ENCODE assay signal across 19 cellular contexts in genomic region chr11:125948278-125949051, GRCh38. TPM values are rescaled to one million over a fixed set of nuclear protein-coding genes. Genes with fewer than 3 reads are reported as not detected.
DNase-seq lines count a peak whose midpoint lies in the region; ATAC-seq and TF ChIP-seq lines count a peak whose summit lies in the region.
"Had no signal": no experiment of that assay in that cellular context is flagged by ENCODE, and none has a peak within 500 bp of the region (broad histone marks: within the 10 kb centered on the region; RNA-seq: fewer than 3 reads in every experiment).

No MANE protein-coding gene starts in this region.

- 81 to 89% methylated on average over 7 to 9 of the region's 23 CpGs for WGBS in gastroesophageal sphincter (ENCODE audit: low coverage in 1 of 2), 2 donors
- no CpG with 5 or more reads among the region's 23 CpGs for WGBS in trophoblast cell (ENCODE audit: extremely low coverage, insufficient coverage, insufficient read length)

- no peak overlapping the region for H3K18ac ChIP-seq in trophoblast cell (ENCODE audit: low read length)

- H4K12ac ChIP-seq in trophoblast cell (ENCODE audit: low read depth, low read length), result no peak overlapping the region

- H4K8ac ChIP-seq in trophoblast cell (ENCODE audit: low read depth, low read length), result no peak overlapping the region

- no peak overlapping the region for H2AFZ ChIP-seq in trophoblast cell (ENCODE audit: insufficient read depth, low read length, poor library complexity)

- H3K27ac ChIP-seq in BLaER1 treated with 17β-estradiol and CSF1 and Interleukin-3, amounts not matched to agents 10 nM and 100 nM, result no peak overlapping the region
- H3K27ac ChIP-seq in HEK293 (ENCODE audit: extremely low read depth, low read depth, low read length) (no peak overlapping the region), gastroesophageal sphincter (no peak overlapping the region), trophoblast cell (ENCODE audit: low read depth, low read length) (no peak overlapping the region), RWPE1 (no peak overlapping the region)
- H3K27ac ChIP-seq: SJCRH30 had no signal

- POLR2A ChIA-PET in HEK293 (lab: Yijun Ruan, JAX), result no interaction called here
- POLR2A ChIA-PET in RWPE1 (lab: Yijun Ruan, JAX; ENCODE audit: low non-redundant PET), result no interaction called here

- H2AK5ac ChIP-seq in trophoblast cell (ENCODE audit: low read length), result no peak overlapping the region

- TF ChIP-seq CTCF in HEK293 (tag by site-specific recombination; IDR thresholded peaks at IDR 0.05) (no peak), gastroesophageal sphincter (IDR thresholded peaks at IDR 0.05) (no peak), RWPE1 (conservative IDR thresholded peaks at IDR 0.05; ENCODE audit: low read depth) (no peak)

- no peak overlapping the region for H4K91ac ChIP-seq in trophoblast cell (ENCODE audit: low read depth, low read length)

- no peak for TF ChIP-seq EP300 in gastroesophageal sphincter (IDR thresholded peaks at IDR 0.05)

- H3K27me3 ChIP-seq in BLaER1 treated with 17β-estradiol and CSF1 and Interleukin-3, amounts not matched to agents 10 nM and 100 nM, result no peaks in the 10 kb centered on the region
- H3K27me3 ChIP-seq in gastroesophageal sphincter (no peaks in the 10 kb centered on the region), trophoblast cell (ENCODE audit: insufficient read depth, low read length) (no peaks in the 10 kb centered on the region)
- H3K27me3 ChIP-seq: SJCRH30 had no signal

- peak overlapping the region in 8 of 11 experiments; percentile 57 to 97 (median 82); a peak in 15 of 22 replicates for H3K4me2 ChIP-seq in BLaER1 treated with 17β-estradiol and CSF1 and Interleukin-3, amounts not matched to agents 10 nM and 100 nM
- H3K4me2 ChIP-seq in trophoblast cell (ENCODE audit: low read length), result no peak overlapping the region

- no peak overlapping the region for H3K4ac ChIP-seq in trophoblast cell (ENCODE audit: low read depth, low read length)

- H4K20me1 ChIP-seq in BLaER1 treated with 17β-estradiol and CSF1 and Interleukin-3, amounts not matched to agents 10 nM and 100 nM, result no peaks in the 10 kb centered on the region; a peak in 1 of 22 replicates

- peaks cover 6% of the 10 kb centered on the region for H3K79me1 ChIP-seq in trophoblast cell (ENCODE audit: low read length)

- DNase-seq in trophoblast cell (no peak), T1000 (lab: John Stamatoyannopoulos, UW) (no peak), RWPE1 (ENCODE audit: low spot score) (no peak), SHP77 treated with DMSO at 0.1 percent for 48 hours (lab: John Stamatoyannopoulos, UW) (no peak)
- DNase-seq: CD4-positive, alpha-beta memory T cell; DND-41; H9; KBM-7; NCI-H1105 treated with DMSO at 0.1 percent for 48 hours; NCI-H2029 treated with DMSO at 0.1 percent for 48 hours; NCI-H226; NCI-H510A treated with DMSO at 0.1 percent for 48 hours; NCI-H748 treated with DMSO at 0.1 percent for 48 hours; SJCRH30 had no signal

- H3K36me3 ChIP-seq in BLaER1 treated with 17β-estradiol and CSF1 and Interleukin-3, amounts not matched to agents 10 nM and 100 nM, result no peaks in the 10 kb centered on the region
- H3K36me3 ChIP-seq in HEK293 (ENCODE audit: control insufficient read depth in 2 of 2, insufficient read depth in 1 of 2, low read length in 2 of 2) (no peaks in the 10 kb centered on the region), gastroesophageal sphincter (no peaks in the 10 kb centered on the region), trophoblast cell (ENCODE audit: control insufficient read depth in 1 of 2, insufficient read depth in 2 of 2, low read length in 2 of 2) (peaks cover 16% of the 10 kb centered on the region in 2 experiments)
- H3K36me3 ChIP-seq: SJCRH30 had no signal

- H2BK5ac ChIP-seq in trophoblast cell (ENCODE audit: low read depth, low read length, poor library complexity), result no peak overlapping the region

- H2BK12ac ChIP-seq in trophoblast cell (ENCODE audit: low read length), result peak overlapping the region; percentile 9

- TF ChIP-seq POLR2A in gastroesophageal sphincter (IDR thresholded peaks at IDR 0.05), result no peak

- CTCF ChIA-PET in HEK293 (lab: Yijun Ruan, JAX) (no interaction called here), RWPE1 (lab: Yijun Ruan, JAX) (no interaction called here)

- no peak overlapping the region for H2BK120ac ChIP-seq in trophoblast cell (ENCODE audit: insufficient read depth, low read length, poor library complexity)

- no peak overlapping the region for H3K4me3 ChIP-seq in BLaER1 treated with 17β-estradiol and CSF1 and Interleukin-3, amounts not matched to agents 10 nM and 100 nM
- H3K4me3 ChIP-seq in HEK293 (ENCODE audit: low read depth, low read length) (no peak overlapping the region), gastroesophageal sphincter (no peak overlapping the region), trophoblast cell (ENCODE audit: low read depth, low read length) (no peak overlapping the region)
- H3K4me3 ChIP-seq: SJCRH30 had no signal

- H3K4me1 ChIP-seq in BLaER1 treated with 17β-estradiol and CSF1 and Interleukin-3, amounts not matched to agents 10 nM and 100 nM, result peaks cover 0 to 43% (median 30%) of the 10 kb centered on the region in 10 experiments; a peak in 18 of 20 replicates
- H3K4me1 ChIP-seq in HEK293 (ENCODE audit: control insufficient read depth, insufficient read depth, low read length) (no peaks in the 10 kb centered on the region), gastroesophageal sphincter (peaks cover 0 to 31% (median 20%) of the 10 kb centered on the region in 3 donors), trophoblast cell (ENCODE audit: control insufficient read depth in 1 of 2, insufficient read depth in 2 of 2, low read length in 2 of 2) (peaks cover 11 to 17% of the 10 kb centered on the region in 2 experiments)
- H3K4me1 ChIP-seq: SJCRH30 had no signal

- H3K9me3 ChIP-seq in BLaER1 treated with 17β-estradiol and CSF1 and Interleukin-3, amounts not matched to agents 10 nM and 100 nM (replicated peaks in 1 of 11), result no peaks in the 10 kb centered on the region
- H3K9me3 ChIP-seq in HEK293 (ENCODE audit: control insufficient read depth, insufficient read depth, low read depth, low read length), result no peaks in the 10 kb centered on the region
- no peaks in the 10 kb centered on the region for H3K9me3 ChIP-seq in gastroesophageal sphincter
- H3K9me3 ChIP-seq in trophoblast cell (ENCODE audit: insufficient read depth, low read depth, low read length), result peaks cover 2% of the 10 kb centered on the region
- H3K9me3 ChIP-seq: SJCRH30 had no signal

- H3K23ac ChIP-seq in trophoblast cell (ENCODE audit: low read length), result no peak overlapping the region

- H3K14ac ChIP-seq in trophoblast cell (ENCODE audit: low read length), result no peak overlapping the region

- no peak overlapping the region for H3K9ac ChIP-seq in BLaER1 treated with 17β-estradiol and CSF1 and Interleukin-3, amounts not matched to agents 10 nM and 100 nM
- H3K9ac ChIP-seq in trophoblast cell (ENCODE audit: low read length), result no peak overlapping the region

- H3K79me2 ChIP-seq in trophoblast cell (ENCODE audit: control insufficient read depth, insufficient read depth, low read length, poor library complexity), result no peaks in the 10 kb centered on the region

- peak; percentile 17 for ATAC-seq in gastroesophageal sphincter

TF ChIP-seq in HEK293, 187 proteins besides CTCF, POLR2A, EP300 and RAD21:
- TF ChIP-seq ZNF501 (tag by site-specific recombination; IDR thresholded peaks at IDR 0.05) (no peak), YY2 (tag by site-specific recombination; IDR thresholded peaks at IDR 0.05) (no peak), ZBTB21 (tag by site-specific recombination; IDR thresholded peaks at IDR 0.05) (no peak), ZNF26 (tag by site-specific recombination; IDR thresholded peaks at IDR 0.05) (no peak), ZFP69B (tag by site-specific recombination; IDR thresholded peaks at IDR 0.05) (no peak), ZIC2 (tag by site-specific recombination; IDR thresholded peaks at IDR 0.05) (0 out of 2 replicates have a peak, but pooled peaks have one; percentile 11), ZNF664 (tag by site-specific recombination; IDR thresholded peaks at IDR 0.05) (no peak)

RNA-seq across cellular contexts. Expression of gene VSIG10L2, which starts 2.6 kb away (rescaled TPM):
- not detected for total RNA-seq in gastroesophageal sphincter
- not detected in 2 replicates for polyA plus RNA-seq in trophoblast cell (2013)
- total RNA-seq: CD4-positive, alpha-beta memory T cell; G401; H9 had no signal
- polyA plus RNA-seq: BJ; CD4-positive, alpha-beta memory T cell had no signal

RNA-seq across cellular contexts. Expression of gene DDX25, which starts 44.2 kb away (rescaled TPM):
- under 1 TPM in 1 of 4 donors, not detected in 3; 0.08 TPM for total RNA-seq in gastroesophageal sphincter
- polyA plus RNA-seq in trophoblast cell (2013), result 0.47 and 0.89 TPM in 2 replicates
- total RNA-seq: CD4-positive, alpha-beta memory T cell; G401 had no signal
- polyA plus RNA-seq: BJ; CD4-positive, alpha-beta memory T cell had no signal

RNA-seq across cellular contexts. Expression of gene PUS3, which starts 45.5 kb away (rescaled TPM):
- total RNA-seq in gastroesophageal sphincter, result 10 to 100 TPM in 1 of 4 donors, 1 to 10 TPM in 3; 7.8 to 15.9 (median 9.1) TPM
- polyA plus RNA-seq in trophoblast cell (2013), result 22.2 and 24.9 TPM in 2 replicates
